ENCODE assay signal across 8 cellular contexts in genomic region chr3:72310028-72310987, GRCh38.
DNase-seq lines count a peak whose midpoint lies in the region; ATAC-seq and TF ChIP-seq lines count a peak whose summit lies in the region.

No MANE protein-coding gene starts in this region.

- H3K4me3 ChIP-seq in brain microvascular endothelial cell (ENCODE audit: low read depth, low read length) (no peak overlapping the region), mucosa of descending colon (no peak overlapping the region), sigmoid colon (no peak overlapping the region)

- intact Hi-C loops in mucosa of descending colon (cut with DNase I, micrococcal nuclease) (no loop called here), sigmoid colon (cut with DNase I) (no loop called here)

- H3K27ac ChIP-seq in brain microvascular endothelial cell (peak overlapping the region; percentile 43), sigmoid colon (no peak overlapping the region)

- ATAC-seq in GM19351 (IDR thresholded peaks at IDR 0.05; ENCODE audit: unreplicated experiment) (peak; percentile 88), HG03280 (IDR thresholded peaks at IDR 0.05; ENCODE audit: unreplicated experiment) (peak; percentile 87), mucosa of descending colon (peak; percentile 96)

- H3K27me3 ChIP-seq in brain microvascular endothelial cell (replicated peaks), result no peaks in the 10 kb centered on the region
- no peaks in the 10 kb centered on the region for H3K27me3 ChIP-seq in sigmoid colon

- no peak for TF ChIP-seq POLR2A in sigmoid colon (IDR thresholded peaks at IDR 0.05)

- in situ Hi-C loops in brain microvascular endothelial cell (cut with HindIII; ENCODE audit: low pct_ligation_motif_present, low sequenced_read_pairs), result no loop called here

- no peaks in the 10 kb centered on the region for H3K4me1 ChIP-seq in mucosa of descending colon (ENCODE audit: low read depth)
- H3K4me1 ChIP-seq in sigmoid colon, result no peaks in the 10 kb centered on the region

- TF ChIP-seq CTCF in brain microvascular endothelial cell (IDR thresholded peaks at IDR 0.05; ENCODE audit: low read depth, low read length, missing control alignments), result peak; percentile 36
- no peak for TF ChIP-seq CTCF in mucosa of descending colon (IDR thresholded peaks at IDR 0.05)
- TF ChIP-seq CTCF in sigmoid colon (IDR thresholded peaks at IDR 0.05), result no peak

- no peak for TF ChIP-seq EP300 in sigmoid colon (IDR thresholded peaks at IDR 0.05)

- H3K36me3 ChIP-seq in brain microvascular endothelial cell (replicated peaks) (no peaks in the 10 kb centered on the region), mucosa of descending colon (ENCODE audit: low read depth) (no peaks in the 10 kb centered on the region), sigmoid colon (no peaks in the 10 kb centered on the region)

- whole genome bisulfite sequencing in sigmoid colon, 2 donors, result 33% methylated on average over 19 of the region's 19 CpGs

- peak; percentile 95 for DNase-seq in EH (ENCODE audit: low read depth)
- peak; percentile 79 to 87 for DNase-seq in NOMO-1 (lab: John Stamatoyannopoulos, UW; ENCODE audit: unreplicated experiment in 2 of 2)
- peak; percentile 53 for DNase-seq in brain microvascular endothelial cell
- peak; percentile 60 to 80 (median 75) for DNase-seq in mucosa of descending colon
- DNase-seq in NCI-H774 (lab: John Stamatoyannopoulos, UW), result no peak
- DNase-seq in sigmoid colon, result no peak

- H3K9me3 ChIP-seq in mucosa of descending colon (no peaks in the 10 kb centered on the region), sigmoid colon (no peaks in the 10 kb centered on the region)

Comparison
In these comparisons a context has a peak if more than half of its experiments do, and no peak if none do; other contexts are left out.
1. DNase-seq: peak in EH (single experiment), NOMO-1 (2 of 2), brain microvascular endothelial cell (single experiment) and mucosa of descending colon (3 of 3); none in NCI-H774 (single experiment) and sigmoid colon (single experiment).
2. Peak in every context shown above with its lines, with median percentiles within 50 percentile points of each other: ATAC-seq.